8 cellular contexts compared by ENCODE assay signal in genomic region chr11:126355926-126356897, GRCh38. TPM values are rescaled to one million over a fixed set of nuclear protein-coding genes. Genes with fewer than 3 reads are reported as not detected.
A peak's percentile ranks its signal among the peaks of the same experiment; 100 is the strongest.
DNase-seq lines count a peak whose midpoint lies in the region; ATAC-seq and TF ChIP-seq lines count a peak whose summit lies in the region.

No MANE protein-coding gene starts in this region.

- POLR2A ChIA-PET in BJ (lab: Charles Lee), result interaction anchor here (0.7 kb wide), 1 partner anchor 65 kb away, joined by 7 read pairs; no protein-coding TSS in a partner anchor
- POLR2A ChIA-PET in activated CD8-positive, alpha-beta T cell treated with anti-CD3 and anti-CD28 coated beads, Interleukin-2, amount 10 ng/mL, durations not matched to agents 7 days and 5 days (lab: Charles Lee), result interaction anchor here (0.7 to 4.4 kb wide), 6 partner anchors 12 to 87 kb away, joined by 3 to 40 read pairs (median 3); no protein-coding TSS in a partner anchor

- H3K27me3 Mint-ChIP-seq in activated CD8-positive, alpha-beta T cell treated with anti-CD3 and anti-CD28 coated beads, Interleukin-2, amount 10 ng/mL, durations not matched to agents 7 days and 5 days (ENCODE audit: low read depth), result no peaks in the 10 kb centered on the region
- H3K27me3 Mint-ChIP-seq in natural killer cell (ENCODE audit: low read depth in 2 of 2), result no peaks in the 10 kb centered on the region

- peak overlapping the region; percentile 79 for H3K4me3 ChIP-seq in BJ (ENCODE audit: low read depth, low read length)
- peak overlapping the region; percentile 83 for H3K4me3 ChIP-seq in HL-60 (replicated peaks; ENCODE audit: insufficient read depth, low read length)
- H3K4me3 ChIP-seq in fibroblast of villous mesenchyme (ENCODE audit: low read depth, low read length), result peak overlapping the region; percentile 79

- peak overlapping the region; percentile 83 for H3K27ac ChIP-seq in HL-60 (replicated peaks)

- no peaks in the 10 kb centered on the region for H3K27me3 ChIP-seq in BJ (ENCODE audit: control insufficient read depth, insufficient read depth, low read length)
- H3K27me3 ChIP-seq in HL-60 (ENCODE audit: insufficient read depth, poor library complexity, severe bottlenecking), result no peaks in the 10 kb centered on the region

- ATAC-seq in GM19372 (IDR thresholded peaks at IDR 0.05; ENCODE audit: low read depth, unreplicated experiment), result peak; percentile 12
- peak; percentile 7 for ATAC-seq in activated CD8-positive, alpha-beta T cell treated with anti-CD3 and anti-CD28 coated beads, Interleukin-2, amount 10 ng/mL, durations not matched to agents 7 days and 5 days
- peak; percentile 11 to 36 (median 33) for ATAC-seq in natural killer cell

- intact Hi-C loops in natural killer cell (cut with micrococcal nuclease), result loop anchor here (2.0 kb wide), 1 partner anchor 45 kb away; no protein-coding TSS in a partner anchor

- DNase-seq in BJ (ENCODE audit: low read depth), result no peak
- DNase-seq in HL-60 (ENCODE audit: low read depth in 1 of 2, low spot score in 1 of 2), result peak; percentile 61 to 72
- DNase-seq in activated CD8-positive, alpha-beta T cell treated with anti-CD3 and anti-CD28 coated beads, Interleukin-2, amount 10 ng/mL, durations not matched to agents 7 days and 5 days, result peak; percentile 30
- DNase-seq in fibroblast of villous mesenchyme (ENCODE audit: low read depth), result no peak
- DNase-seq in natural killer cell, result no peak
- DNase-seq in HPDE6-E6E7 (ENCODE audit: extremely low spot score), result no peak
- no peak for DNase-seq in DMS153 treated with DMSO at 0.1 percent for 48 hours (lab: John Stamatoyannopoulos, UW; ENCODE audit: unreplicated experiment)

- peak overlapping the region; percentile 78 for H3K27ac Mint-ChIP-seq in activated CD8-positive, alpha-beta T cell treated with anti-CD3 and anti-CD28 coated beads, Interleukin-2, amount 10 ng/mL, durations not matched to agents 7 days and 5 days
- peak overlapping the region; percentile 67 to 80 for H3K27ac Mint-ChIP-seq in natural killer cell

- TF ChIP-seq CTCF in BJ (IDR thresholded peaks at IDR 0.05; ENCODE audit: insufficient read depth, low read depth, low read length) (no peak), HL-60 (IDR thresholded peaks at IDR 0.05; ENCODE audit: insufficient read depth, low read length) (no peak), fibroblast of villous mesenchyme (IDR thresholded peaks at IDR 0.05; ENCODE audit: insufficient read depth, low read depth, low read length) (no peak), natural killer cell (IDR thresholded peaks at IDR 0.05) (no peak)

- H3K36me3 ChIP-seq in BJ (ENCODE audit: control insufficient read depth, insufficient read depth, low read length), result no peaks in the 10 kb centered on the region; the same call in 1 of the 2 replicates

- peak overlapping the region; percentile 78 for H3K4me3 Mint-ChIP-seq in activated CD8-positive, alpha-beta T cell treated with anti-CD3 and anti-CD28 coated beads, Interleukin-2, amount 10 ng/mL, durations not matched to agents 7 days and 5 days
- H3K4me3 Mint-ChIP-seq in natural killer cell, result peak overlapping the region; percentile 79

- CTCF ChIA-PET in BJ (lab: Yijun Ruan, JAX), result interaction anchor here (1.2 to 5.3 kb wide), 4 partner anchors 11 to 124 kb away, joined by 3 to 44 read pairs (median 5); no protein-coding TSS in a partner anchor
- CTCF ChIA-PET in activated CD8-positive, alpha-beta T cell treated with anti-CD3 and anti-CD28 coated beads, Interleukin-2, amount 10 ng/mL, durations not matched to agents 7 days and 5 days (lab: Charles Lee), result interaction anchor here (0.8 to 3.3 kb wide), 5 partner anchors 46 to 128 kb away, joined by 3 to 10 read pairs (median 4); no protein-coding TSS in a partner anchor

- peaks cover 6% of the 10 kb centered on the region for H3K36me3 Mint-ChIP-seq in activated CD8-positive, alpha-beta T cell treated with anti-CD3 and anti-CD28 coated beads, Interleukin-2, amount 10 ng/mL, durations not matched to agents 7 days and 5 days (ENCODE audit: low read depth)
- H3K36me3 Mint-ChIP-seq in natural killer cell, result no peaks in the 10 kb centered on the region

- H3K9me3 Mint-ChIP-seq in activated CD8-positive, alpha-beta T cell treated with anti-CD3 and anti-CD28 coated beads, Interleukin-2, amount 10 ng/mL, durations not matched to agents 7 days and 5 days (ENCODE audit: insufficient read depth), result no peaks in the 10 kb centered on the region
- no peaks in the 10 kb centered on the region for H3K9me3 Mint-ChIP-seq in natural killer cell

- H3K4me1 Mint-ChIP-seq in activated CD8-positive, alpha-beta T cell treated with anti-CD3 and anti-CD28 coated beads, Interleukin-2, amount 10 ng/mL, durations not matched to agents 7 days and 5 days (ENCODE audit: low read depth), result peaks cover 44% of the 10 kb centered on the region
- peaks cover 39 to 79% of the 10 kb centered on the region in 2 donors for H3K4me1 Mint-ChIP-seq in natural killer cell

RNA-seq across cellular contexts. Expression of gene ST3GAL4, which starts 0.7 kb away (rescaled TPM):
- 19.4 and 31.8 TPM in 2 replicates for polyA plus RNA-seq in BJ (2011; rRNA removed)
- 16.3 and 23.2 TPM in 2 replicates for polyA minus RNA-seq in BJ (2011; rRNA and poly(A)+ RNA removed)
- total RNA-seq in activated CD8-positive, alpha-beta T cell treated with anti-CD3 and anti-CD28 coated beads, Interleukin-2, amount 10 ng/mL, durations not matched to agents 7 days and 5 days, result 10 to 100 TPM; 10.3 to 11.8 TPM
- total RNA-seq in fibroblast of villous mesenchyme (16.8 and 17.1 TPM in 2 replicates), natural killer cell (10 to 100 TPM; 43.3 to 57.6 (median 47.3) TPM)

RNA-seq across cellular contexts. Expression of gene DCPS, which starts 52.4 kb away (rescaled TPM):
- polyA plus RNA-seq in BJ (2011; rRNA removed), result 14.9 and 23.5 TPM in 2 replicates
- 7.6 and 12.7 TPM in 2 replicates for polyA minus RNA-seq in BJ (2011; rRNA and poly(A)+ RNA removed)
- 10 to 100 TPM; 21.8 to 22.5 TPM for total RNA-seq in activated CD8-positive, alpha-beta T cell treated with anti-CD3 and anti-CD28 coated beads, Interleukin-2, amount 10 ng/mL, durations not matched to agents 7 days and 5 days
- total RNA-seq in fibroblast of villous mesenchyme (10.4 and 12.9 TPM in 2 replicates), natural killer cell (10 to 100 TPM; 20.1 to 25.8 (median 23.1) TPM)

Comparison
In these comparisons a context has a peak if more than half of its experiments do, and no peak if none do; other contexts are left out.
1. DNase-seq: peak in HL-60 (2 of 2) and activated CD8-positive, alpha-beta T cell treated with anti-CD3 and anti-CD28 coated beads, Interleukin-2, amount 10 ng/mL, durations not matched to agents 7 days and 5 days (single experiment); none in BJ (single experiment), fibroblast of villous mesenchyme (single experiment), natural killer cell (single experiment), HPDE6-E6E7 (single experiment) and DMS153 treated with DMSO at 0.1 percent for 48 hours (single experiment).
2. Peak in every context shown above with its lines, with median percentiles within 50 percentile points of each other: H3K4me3 ChIP-seq and ATAC-seq.